8 cellular contexts compared by ENCODE assay signal in genomic region chr7:135645296-135645904, GRCh38. TPM values are rescaled to one million over a fixed set of nuclear protein-coding genes. Genes with fewer than 3 reads are reported as not detected.
DNase-seq lines count a peak whose midpoint lies in the region; ATAC-seq and TF ChIP-seq lines count a peak whose summit lies in the region.

No MANE protein-coding gene starts in this region.

- peaks cover 0 to 5% (median 4%) of the 10 kb centered on the region in 4 donors for H3K4me1 ChIP-seq in esophagus muscularis mucosa
- H3K4me1 ChIP-seq in osteoblast (ENCODE audit: insufficient read depth, low read length) = peaks cover under 1% of the 10 kb centered on the region

- peak overlapping the region; percentile 54 for H2AFZ ChIP-seq in osteoblast (ENCODE audit: low read length)

- ATAC-seq in GM21367 (IDR thresholded peaks at IDR 0.05; ENCODE audit: unreplicated experiment) (no peak), GM19328 (IDR thresholded peaks at IDR 0.05; ENCODE audit: unreplicated experiment) (no peak)

- in situ Hi-C loops in SK-MEL-5 (cut with HindIII; ENCODE audit: low pct_unique_long_range_greater_than_20kb, low sequenced_read_pairs) = no loop called here

- DNase-seq in activated CD4-positive, alpha-beta T cell treated with anti-CD3 and anti-CD28 coated beads for 48 hours = peak; percentile 8
- DNase-seq in activated CD4-positive, alpha-beta T cell treated with anti-CD3 and anti-CD28 coated beads, Interleukin-2, amount 50 U/mL, for 4 hours = no peak
- peak; percentile 39 for DNase-seq in Jurkat, Clone E6-1 (ENCODE audit: low read depth, low spot score)
- peak; percentile 78 for DNase-seq in SK-MEL-5 (ENCODE audit: low read depth, low spot score)
- no peak for DNase-seq in esophagus muscularis mucosa (ENCODE audit: extremely low spot score)
- DNase-seq in osteoblast (ENCODE audit: insufficient read length, low spot score, missing footprints) = no peak

- no peak overlapping the region for H3K27ac ChIP-seq in esophagus muscularis mucosa (replicated peaks in 1 of 4)
- H3K27ac ChIP-seq in osteoblast (ENCODE audit: low read depth, low read length) = no peak overlapping the region

- H3K4me2 ChIP-seq in osteoblast (ENCODE audit: insufficient read depth, low read length) = no peak overlapping the region

- H3K36me3 ChIP-seq in esophagus muscularis mucosa = peaks cover 7 to 88% (median 66%) of the 10 kb centered on the region in 4 donors
- H3K36me3 ChIP-seq in osteoblast (ENCODE audit: insufficient read depth, low read length) = peaks cover 37% of the 10 kb centered on the region

- H3K79me2 ChIP-seq in osteoblast (ENCODE audit: insufficient read depth, low read length) = no peaks in the 10 kb centered on the region

- H3K9me3 ChIP-seq in esophagus muscularis mucosa (no peaks in the 10 kb centered on the region), osteoblast (ENCODE audit: low read depth, low read length) (no peaks in the 10 kb centered on the region)

- intact Hi-C loops in esophagus muscularis mucosa (cut with DNase I) = loop anchor here (2.0 kb wide), 1 partner anchor 365 kb away; no protein-coding TSS in a partner anchor

- H3K27me3 ChIP-seq in esophagus muscularis mucosa (no peaks in the 10 kb centered on the region), osteoblast (ENCODE audit: insufficient read depth, low read length) (no peaks in the 10 kb centered on the region)

- 35% methylated on average over 6 of the region's 6 CpGs for WGBS in esophagus muscularis mucosa

- TF ChIP-seq CTCF in esophagus muscularis mucosa (IDR thresholded peaks at IDR 0.05) (peak; percentile 62 to 83 (median 70)), osteoblast (IDR thresholded peaks at IDR 0.05; ENCODE audit: extremely low read depth, low read depth, low read length) (peak; percentile 72)

- H4K20me1 ChIP-seq in osteoblast (ENCODE audit: insufficient read depth, low read length) = no peaks in the 10 kb centered on the region

- no peak overlapping the region for H3K4me3 ChIP-seq in Jurkat, Clone E6-1 (ENCODE audit: low read length)
- H3K4me3 ChIP-seq in esophagus muscularis mucosa (no peak overlapping the region), osteoblast (ENCODE audit: insufficient read depth, low read length) (no peak overlapping the region)

- TF ChIP-seq POLR2A in esophagus muscularis mucosa (IDR thresholded peaks at IDR 0.05; ENCODE audit: low read depth) = no peak

- no peak for TF ChIP-seq EP300 in esophagus muscularis mucosa (IDR thresholded peaks at IDR 0.05)

RNA-seq across cellular contexts. Expression of gene STMP1, which starts 16.9 kb away (rescaled TPM):
- polyA plus RNA-seq in Jurkat, Clone E6-1 (2012; ENCODE audit: insufficient read depth, insufficient read length) = 44.9 TPM
- 15.8 and 18.7 TPM in 2 replicates for total RNA-seq in SK-MEL-5 (2014; rRNA removed; shearing (Covaris generic))
- polyA plus RNA-seq in SK-MEL-5 (2015; cell fraction: cytosol; rRNA removed) = 41.3 and 42.9 TPM in 2 replicates
- polyA plus RNA-seq in SK-MEL-5 (2015; cell fraction: nucleus; rRNA removed) = 10.8 and 16.4 TPM in 2 replicates
- total RNA-seq in esophagus muscularis mucosa = 10 to 100 TPM in 2 of 4 donors, 1 to 10 TPM in 2; 8.6 to 18.7 (median 9.7) TPM
- 18.8 and 21.5 TPM in 2 replicates for total RNA-seq in osteoblast

Comparison
In these comparisons a context has a peak if more than half of its experiments do, and no peak if none do; other contexts are left out.
1. DNase-seq: peak in activated CD4-positive, alpha-beta T cell treated with anti-CD3 and anti-CD28 coated beads for 48 hours (single experiment), Jurkat, Clone E6-1 (single experiment) and SK-MEL-5 (single experiment); none in activated CD4-positive, alpha-beta T cell treated with anti-CD3 and anti-CD28 coated beads, Interleukin-2, amount 50 U/mL, for 4 hours (0 of 2), esophagus muscularis mucosa (single experiment) and osteoblast (single experiment).